6 cellular contexts compared by ENCODE assay signal in the genomic region with DNA sequence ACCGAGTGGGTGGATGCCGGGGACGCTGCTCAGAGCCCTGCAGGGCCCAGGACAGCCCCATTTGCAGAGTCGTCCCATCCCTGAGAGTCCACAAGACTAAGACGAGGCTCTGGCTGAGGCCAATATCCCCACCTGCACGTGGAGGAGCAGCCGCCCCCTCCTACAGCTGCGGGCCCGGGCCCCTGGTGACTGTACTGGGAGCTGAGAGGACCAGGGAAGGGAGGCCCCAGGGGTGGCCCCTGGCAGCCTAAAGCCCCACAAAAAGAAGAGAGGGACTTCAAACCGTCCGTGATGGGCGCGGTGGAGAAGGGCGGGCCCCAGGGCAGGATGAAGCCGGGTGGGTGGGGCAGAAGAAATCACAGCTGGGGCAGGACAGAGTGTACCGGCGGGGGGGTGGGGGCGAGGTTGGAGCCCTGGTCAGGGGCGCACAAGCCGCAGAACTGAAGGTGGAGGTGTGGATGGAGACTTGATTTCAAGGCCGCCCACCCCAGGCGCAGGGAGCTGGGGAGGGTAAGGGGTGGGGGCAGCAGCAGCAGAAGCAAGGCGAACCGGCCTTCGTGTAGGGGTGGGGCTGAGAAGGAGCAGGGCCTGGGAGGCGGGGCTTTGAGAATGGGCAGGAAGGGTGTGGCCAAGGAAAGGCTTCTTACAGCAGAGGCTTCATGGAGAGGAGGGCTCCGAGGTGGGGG. TPM values are rescaled to one million over a fixed set of nuclear protein-coding genes. Genes with fewer than 3 reads are reported as not detected.
DNase-seq lines count a peak whose midpoint lies in the region; ATAC-seq and FAIRE-seq lines count a peak whose summit lies in the region.

No MANE protein-coding gene starts in this region.

- H3K4me3 Mint-ChIP-seq in central memory CD8-positive, alpha-beta T cell: peak overlapping the region; percentile 65

- no peak for FAIRE-seq in HTR-8/SVneo (lab: Jason Lieb, UNC)

- peaks cover 7% of the 10 kb centered on the region for H3K4me1 Mint-ChIP-seq in central memory CD8-positive, alpha-beta T cell

- ATAC-seq in GM18867 (IDR thresholded peaks at IDR 0.05; ENCODE audit: unreplicated experiment) (peak; percentile 49), sciatic nerve (peak; percentile 1), GM19328 (IDR thresholded peaks at IDR 0.05; ENCODE audit: unreplicated experiment) (no peak)
- ATAC-seq in central memory CD8-positive, alpha-beta T cell (replicated peaks; ENCODE audit: extremely low read depth, poor library complexity, severe bottlenecking): peak; percentile 83

- H3K27me3 Mint-ChIP-seq in central memory CD8-positive, alpha-beta T cell: no peaks in the 10 kb centered on the region

- in situ Hi-C loops in SK-MEL-5 (cut with HindIII; ENCODE audit: low pct_unique_long_range_greater_than_20kb, low sequenced_read_pairs): no loop called here

- peak; percentile 57 for DNase-seq in SK-MEL-5 (ENCODE audit: low read depth, low spot score)
- DNase-seq in central memory CD8-positive, alpha-beta T cell (ENCODE audit: low spot score in 2 of 2): peak; percentile 69 to 77
- peak; percentile 79 for DNase-seq in sciatic nerve (ENCODE audit: low spot score)
- no peak for DNase-seq in HTR-8/SVneo (ENCODE audit: insufficient read length, low spot score)

- H3K9me3 Mint-ChIP-seq in central memory CD8-positive, alpha-beta T cell: no peaks in the 10 kb centered on the region

- H3K36me3 Mint-ChIP-seq in central memory CD8-positive, alpha-beta T cell (ENCODE audit: insufficient read depth): peaks cover 23% of the 10 kb centered on the region

- H3K27ac Mint-ChIP-seq in central memory CD8-positive, alpha-beta T cell (ENCODE audit: low read depth): peak overlapping the region; percentile 82

- intact Hi-C loops in sciatic nerve (cut with DNase I): no loop called here

RNA-seq across cellular contexts. Expression of gene CFD, which starts 12.9 kb away (rescaled TPM):
- 1.4 and 4.3 TPM in 2 replicates for total RNA-seq in SK-MEL-5 (2014; rRNA removed; shearing (Covaris generic))
- polyA plus RNA-seq in SK-MEL-5 (2015; cell fraction: cytosol; rRNA removed): 3.0 and 8.6 TPM in 2 replicates
- polyA plus RNA-seq in SK-MEL-5 (2015; cell fraction: nucleus; rRNA removed): 2.1 and 2.3 TPM in 2 replicates
- 405 TPM for total RNA-seq in sciatic nerve

RNA-seq across cellular contexts. Expression of gene ELANE, which starts 20.3 kb away (rescaled TPM):
- not detected in 2 replicates for total RNA-seq in SK-MEL-5 (2014; rRNA removed; shearing (Covaris generic))
- polyA plus RNA-seq in SK-MEL-5 (2015; cell fraction: cytosol; rRNA removed): not detected in 2 replicates
- 0.70 TPM in 1 of 2 replicates, not detected in the other for polyA plus RNA-seq in SK-MEL-5 (2015; cell fraction: nucleus; rRNA removed)
- 2.1 TPM for total RNA-seq in sciatic nerve

RNA-seq across cellular contexts. Expression of gene MED16, which starts 20.6 kb away (rescaled TPM):
- total RNA-seq in SK-MEL-5 (2014; rRNA removed; shearing (Covaris generic)): 3.2 and 3.9 TPM in 2 replicates
- polyA plus RNA-seq in SK-MEL-5 (2015; cell fraction: cytosol; rRNA removed): 25.3 and 33.5 TPM in 2 replicates
- 13.3 and 21.4 TPM in 2 replicates for polyA plus RNA-seq in SK-MEL-5 (2015; cell fraction: nucleus; rRNA removed)
- 55.7 TPM for total RNA-seq in sciatic nerve

RNA-seq across cellular contexts. Expression of gene RNU6-9, which starts 20.9 kb away (rescaled TPM):
- total RNA-seq in SK-MEL-5 (2014; rRNA removed; shearing (Covaris generic)): not detected in 2 replicates
- polyA plus RNA-seq in SK-MEL-5 (2015; cell fraction: cytosol; rRNA removed): not detected in 2 replicates
- not detected in 2 replicates for polyA plus RNA-seq in SK-MEL-5 (2015; cell fraction: nucleus; rRNA removed)
- not detected for total RNA-seq in sciatic nerve

RNA-seq across cellular contexts. Expression of gene PRTN3, which starts 31.6 kb away (rescaled TPM):
- not detected in 2 replicates for total RNA-seq in SK-MEL-5 (2014; rRNA removed; shearing (Covaris generic))
- polyA plus RNA-seq in SK-MEL-5 (2015; cell fraction: cytosol; rRNA removed): not detected in 2 replicates
- polyA plus RNA-seq in SK-MEL-5 (2015; cell fraction: nucleus; rRNA removed): not detected in 2 replicates
- 0.71 TPM for total RNA-seq in sciatic nerve

Comparison
In these comparisons a context has a peak if more than half of its experiments do, and no peak if none do; other contexts are left out.
1. RNA of gene CFD, which starts 12.9 kb away (total RNA-seq): 405 TPM in sciatic nerve (single experiment); 1.4 to 4.3 TPM in SK-MEL-5; every median in the first group is over 10 times any median in the second.
2. RNA of gene MED16, which starts 20.6 kb away (total RNA-seq): 55.7 TPM in sciatic nerve (single experiment); 3.2 to 3.9 TPM in SK-MEL-5; every median in the first group is over 10 times any median in the second.